Comparison of ENCODE assay signal across 26 cellular contexts in the genomic region with DNA sequence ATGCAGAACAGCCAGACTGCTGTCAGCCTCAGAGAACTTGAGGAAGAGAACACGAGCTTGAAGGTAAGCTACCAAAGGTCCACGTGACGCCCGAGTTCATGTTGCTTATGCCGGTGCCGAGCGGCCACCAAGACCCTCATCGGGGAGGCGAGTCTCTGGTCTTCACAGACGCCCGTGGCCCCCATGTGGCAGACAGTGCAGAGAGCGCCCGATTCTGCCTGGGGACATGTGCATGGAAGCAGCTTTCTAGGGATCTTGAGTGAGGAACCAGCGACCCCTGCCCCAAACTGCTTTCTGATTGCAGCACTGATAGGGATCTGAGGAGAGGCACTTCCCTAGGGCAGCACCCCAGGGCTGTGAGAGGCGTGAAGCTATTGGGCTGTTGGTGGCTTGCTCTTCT. TPM values are rescaled to one million over a fixed set of nuclear protein-coding genes. Genes with fewer than 3 reads are reported as not detected.
DNase-seq lines count a peak whose midpoint lies in the region; ATAC-seq, FAIRE-seq and TF ChIP-seq lines count a peak whose summit lies in the region.
"Had no signal": no experiment of that assay in that cellular context is flagged by ENCODE, and none has a peak within 500 bp of the region (broad histone marks: within the 10 kb centered on the region; RNA-seq: fewer than 3 reads in every experiment).

No MANE protein-coding gene starts in this region.

- H3K27me3 Mint-ChIP-seq in HFFc6 (ENCODE audit: insufficient read depth) = no peaks in the 10 kb centered on the region
- H3K27me3 Mint-ChIP-seq: activated CD8-positive, alpha-beta memory T cell treated with anti-CD3 and anti-CD28 coated beads, Interleukin-2, amount 10 ng/mL, durations not matched to agents 7 days and 5 days; activated naive CD8-positive, alpha-beta T cell treated with anti-CD3 and anti-CD28 coated beads, Interleukin-2, amount 50 U/mL, for 24 hours; stimulated activated naive CD8-positive, alpha-beta T cell treated with anti-CD3 and anti-CD28 coated beads, Interleukin-15, Interleukin-2, amounts not matched to agents 100 ng/mL and 50 ng/mL, for 24 hours had no signal

- no peaks in the 10 kb centered on the region for H3K4me1 Mint-ChIP-seq in HFFc6 (ENCODE audit: low read depth)
- H3K4me1 Mint-ChIP-seq: activated CD8-positive, alpha-beta memory T cell treated with anti-CD3 and anti-CD28 coated beads, Interleukin-2, amount 10 ng/mL, durations not matched to agents 7 days and 5 days; activated naive CD8-positive, alpha-beta T cell treated with anti-CD3 and anti-CD28 coated beads, Interleukin-2, amount 50 U/mL, for 24 hours had no signal

- no peak overlapping the region for H4K91ac ChIP-seq in H1 (replicated peaks; ENCODE audit: insufficient read length, low read length)

- POLR2A ChIA-PET in H1 (lab: Charles Lee; ENCODE audit: partially characterized antibody) = no interaction called here

- WGBS in H1 (ENCODE audit: extremely low coverage in 1 of 2, insufficient coverage in 1 of 2, insufficient read length in 1 of 2, insufficient replicate concordance in 2 of 2, low coverage in 1 of 2, low lambda C conversion rate in 2 of 2, missing lambda C conversion rate in 1 of 2), 2 experiments = 91% methylated on average over 15 of the region's 15 CpGs; no CpG with 5 or more reads in 1 of the 2 experiments

- H3K4ac ChIP-seq in H1 (replicated peaks; ENCODE audit: insufficient read length, low read depth, low read length) = no peak overlapping the region

- no peak overlapping the region for H3K4me3 Mint-ChIP-seq in HFFc6
- H3K4me3 Mint-ChIP-seq: activated CD8-positive, alpha-beta memory T cell treated with anti-CD3 and anti-CD28 coated beads, Interleukin-2, amount 10 ng/mL, durations not matched to agents 7 days and 5 days; activated naive CD8-positive, alpha-beta T cell treated with anti-CD3 and anti-CD28 coated beads, Interleukin-2, amount 50 U/mL, for 24 hours; stimulated activated naive CD8-positive, alpha-beta T cell treated with anti-CD3 and anti-CD28 coated beads, Interleukin-15, Interleukin-2, amounts not matched to agents 100 ng/mL and 50 ng/mL, for 24 hours had no signal

- H2BK15ac ChIP-seq in H1 (ENCODE audit: low read length) = no peak overlapping the region

- no peak overlapping the region for H2BK120ac ChIP-seq in H1 (replicated peaks; ENCODE audit: low read depth, low read length)

- H3K4me3 ChIP-seq in H1 (ENCODE audit: extremely low read depth in 1 of 4, insufficient read depth in 2 of 4, low read depth in 3 of 4, low read length in 4 of 4) (no peak overlapping the region), osteoblast (ENCODE audit: insufficient read depth, low read length) (no peak overlapping the region)
- H3K4me3 ChIP-seq: BLaER1, dorsolateral prefrontal cortex, skin epidermis, tibial artery had no signal

- no peaks in the 10 kb centered on the region; the same call in 1 of the 2 replicates for H3K79me1 ChIP-seq in H1 (ENCODE audit: low read depth, low read length)

- no peak overlapping the region for H3K23ac ChIP-seq in H1 (ENCODE audit: insufficient read length)

- H3K9me3 ChIP-seq in H1 (ENCODE audit: insufficient read depth in 2 of 2, low read depth in 1 of 2, low read length in 1 of 2) (no peaks in the 10 kb centered on the region; a peak in 1 of 4 replicates), osteoblast (ENCODE audit: low read depth, low read length) (no peaks in the 10 kb centered on the region)
- H3K9me3 ChIP-seq: BLaER1, tibial artery had no signal

- peaks cover 10 to 44% (median 17%) of the 10 kb centered on the region in 4 experiments; a peak in 7 of 8 replicates for H3K36me3 ChIP-seq in H1 (ENCODE audit: control insufficient read depth in 2 of 4, insufficient read depth in 4 of 4, low read length in 3 of 4)
- peaks cover 46% of the 10 kb centered on the region for H3K36me3 ChIP-seq in osteoblast (ENCODE audit: insufficient read depth, low read length)

- ATAC-seq in HG03095 (IDR thresholded peaks at IDR 0.05; ENCODE audit: unreplicated experiment) (no peak), GM19035 (IDR thresholded peaks at IDR 0.05; ENCODE audit: unreplicated experiment) (no peak), HG03097 (IDR thresholded peaks at IDR 0.05; ENCODE audit: low FRiP score, unreplicated experiment) (no peak)
- ATAC-seq: activated CD8-positive, alpha-beta memory T cell treated with anti-CD3 and anti-CD28 coated beads, Interleukin-2, amount 10 ng/mL, durations not matched to agents 7 days and 5 days; activated naive CD8-positive, alpha-beta T cell treated with anti-CD3 and anti-CD28 coated beads, Interleukin-2, amount 50 U/mL, for 24 hours had no signal

- no peak overlapping the region for H3K4me2 ChIP-seq in H1 (ENCODE audit: insufficient read depth in 1 of 2, low read depth in 2 of 2, low read length in 2 of 2)
- H3K4me2 ChIP-seq in osteoblast (ENCODE audit: insufficient read depth, low read length) = no peak overlapping the region
- H3K4me2 ChIP-seq: BLaER1 had no signal

- TF ChIP-seq EP300 in H1 (IDR thresholded peaks at IDR 0.05; ENCODE audit: borderline replicate concordance in 1 of 2, low read depth in 2 of 2, low read length in 2 of 2) = no peak

- peak in 1 of 2 experiments; percentile 31; a peak in 1 of 4 replicates for TF ChIP-seq RAD21 in H1 (IDR thresholded peaks at IDR 0.05 in 1 of 2, conservative IDR thresholded peaks at IDR 0.05 in 1 of 2; ENCODE audit: low read depth in 2 of 2, low read length in 2 of 2)

- no peaks in the 10 kb centered on the region for H3K79me2 ChIP-seq in H1 (ENCODE audit: control insufficient read depth in 1 of 2, insufficient read depth in 2 of 2, low read length in 2 of 2)
- H3K79me2 ChIP-seq in osteoblast (ENCODE audit: insufficient read depth, low read length) = no peaks in the 10 kb centered on the region

- peaks cover 0 to 5% of the 10 kb centered on the region in 2 experiments for H4K20me1 ChIP-seq in H1 (replicated peaks in 1 of 2; ENCODE audit: control insufficient read depth in 1 of 2, insufficient read depth in 2 of 2, low read length in 2 of 2)
- no peaks in the 10 kb centered on the region for H4K20me1 ChIP-seq in osteoblast (ENCODE audit: insufficient read depth, low read length)
- H4K20me1 ChIP-seq: BLaER1 had no signal

- H2AFZ ChIP-seq in H1 (ENCODE audit: low read length) (no peak overlapping the region), osteoblast (ENCODE audit: low read length) (no peak overlapping the region)

- H3K27ac ChIP-seq in H1 (ENCODE audit: low read depth, low read length) = no peak overlapping the region
- no peak overlapping the region for H3K27ac ChIP-seq in osteoblast (ENCODE audit: low read depth, low read length)
- H3K27ac ChIP-seq: BLaER1, dorsolateral prefrontal cortex, skin epidermis, tibial artery had no signal

- H2AK5ac ChIP-seq in H1 (ENCODE audit: low read depth, low read length) = no peak overlapping the region

- H4K8ac ChIP-seq in H1 (ENCODE audit: extremely low read depth, insufficient read depth, low read length) = no peak overlapping the region

- TF ChIP-seq CTCF in GM10266 (IDR thresholded peaks at IDR 0.05; ENCODE audit: control insufficient read depth, insufficient read depth, low read depth, missing control alignments) = peak; percentile 16
- peak; percentile 29; the same call in 1 of the 2 replicates for TF ChIP-seq CTCF in HFFc6 (IDR thresholded peaks at IDR 0.05)
- TF ChIP-seq CTCF in H1 (IDR thresholded peaks at IDR 0.05; ENCODE audit: control extremely low read depth in 1 of 3, insufficient read depth in 1 of 3, low read depth in 1 of 3, low read length in 3 of 3) = peak; percentile 9 to 32 (median 16); a peak in 2 of 4 replicates
- no peak for TF ChIP-seq CTCF in osteoblast (IDR thresholded peaks at IDR 0.05; ENCODE audit: extremely low read depth, low read depth, low read length)

- H3K14ac ChIP-seq in H1 (ENCODE audit: insufficient read length) = no peak overlapping the region

- CTCF ChIA-PET in H1 (lab: Charles Lee; ENCODE audit: partially characterized antibody) = interaction anchor here (1.0 to 1.2 kb wide), 2 partner anchors 10 to 13 kb away, joined by 3 read pairs; no protein-coding TSS in a partner anchor

- no peak overlapping the region for H3K56ac ChIP-seq in H1 (replicated peaks; ENCODE audit: insufficient read length, low read depth, low read length)

- TF ChIP-seq POLR2A in H1 (IDR thresholded peaks at IDR 0.05; ENCODE audit: control extremely low read depth in 1 of 2, low read depth in 2 of 2, low read length in 2 of 2) = no peak

- no peak overlapping the region for H2BK5ac ChIP-seq in H1 (ENCODE audit: low read depth, low read length)

- no peak overlapping the region for H3K9ac ChIP-seq in H1 (replicated peaks in 1 of 4; ENCODE audit: extremely low read depth in 1 of 4, low read depth in 3 of 4, low read length in 3 of 4)
- H3K9ac ChIP-seq: BLaER1 had no signal

- H3K18ac ChIP-seq in H1 (ENCODE audit: extremely low read depth, low read length) = no peak overlapping the region

- no peaks in the 10 kb centered on the region for H3K23me2 ChIP-seq in H1 (ENCODE audit: low read depth, low read length)

- H3K9me3 Mint-ChIP-seq in HFFc6 = no peaks in the 10 kb centered on the region
- H3K9me3 Mint-ChIP-seq: activated naive CD8-positive, alpha-beta T cell treated with anti-CD3 and anti-CD28 coated beads, Interleukin-2, amount 50 U/mL, for 24 hours had no signal

- no peak overlapping the region for H3K27ac Mint-ChIP-seq in HFFc6
- H3K27ac Mint-ChIP-seq: activated CD8-positive, alpha-beta memory T cell treated with anti-CD3 and anti-CD28 coated beads, Interleukin-2, amount 10 ng/mL, durations not matched to agents 7 days and 5 days; stimulated activated naive CD8-positive, alpha-beta T cell treated with anti-CD3 and anti-CD28 coated beads, Interleukin-15, Interleukin-2, amounts not matched to agents 100 ng/mL and 50 ng/mL, for 24 hours had no signal

- H3K27me3 ChIP-seq in H1 (replicated peaks in 1 of 4; ENCODE audit: control insufficient read depth in 3 of 4, extremely low read depth in 1 of 4, insufficient read depth in 3 of 4, low read length in 3 of 4) = no peaks in the 10 kb centered on the region
- no peaks in the 10 kb centered on the region for H3K27me3 ChIP-seq in osteoblast (ENCODE audit: insufficient read depth, low read length)
- H3K27me3 ChIP-seq: BLaER1, dorsolateral prefrontal cortex, tibial artery had no signal

- H2BK20ac ChIP-seq in H1 (ENCODE audit: low read length) = no peak overlapping the region

- H2BK12ac ChIP-seq in H1 (ENCODE audit: low read depth, low read length) = no peak overlapping the region

- DNase-seq in GM10266 (ENCODE audit: extremely low spot score) = no peak
- no peak for DNase-seq in HFFc6
- DNase-seq in H1 (ENCODE audit: low read depth in 1 of 2, low spot score in 2 of 2) = no peak
- peak; percentile 42 for DNase-seq in osteoblast (ENCODE audit: insufficient read length, low spot score, missing footprints)
- DNase-seq: ACHN; activated CD4-positive, CD25-positive, alpha-beta regulatory T cell; activated CD8-positive, alpha-beta memory T cell treated with anti-CD3 and anti-CD28 coated beads, Interleukin-2, amount 10 ng/mL, durations not matched to agents 7 days and 5 days; activated naive CD8-positive, alpha-beta T cell treated with anti-CD3 and anti-CD28 coated beads, Interleukin-2, amount 50 U/mL, for 24 hours; activated T-cell treated with anti-CD3 and anti-CD28 coated beads, Interleukin-2, amount 50 U/mL, for 48 hours; cerebellar nuclear complex; DMS153; head of caudate nucleus; NCI-H1105; NCI-H187 treated with DMSO at 0.1 percent for 48 hours; NCI-H524 treated with DMSO at 0.1 percent for 48 hours; SHP77 treated with DMSO at 0.1 percent for 48 hours; T-helper 9 cell; tibial artery had no signal

- H3K36me3 Mint-ChIP-seq in HFFc6 (ENCODE audit: low read depth) = peaks cover 30% of the 10 kb centered on the region

- H3K4me1 ChIP-seq in H1 (replicated peaks in 1 of 4; ENCODE audit: control insufficient read depth in 3 of 4, insufficient read depth in 4 of 4, low read length in 3 of 4) = no peaks in the 10 kb centered on the region
- H3K4me1 ChIP-seq in osteoblast (ENCODE audit: insufficient read depth, low read length) = no peaks in the 10 kb centered on the region
- H3K4me1 ChIP-seq: BLaER1, tibial artery had no signal

- H4K5ac ChIP-seq in H1 (ENCODE audit: insufficient read length, low read depth, low read length) = no peak overlapping the region

- no peak for FAIRE-seq in H1 (lab: Jason Lieb, UNC)
- FAIRE-seq: GM18507 had no signal

RNA-seq across cellular contexts. Expression of gene DIP2A, which starts 56.3 kb away (rescaled TPM):
- total RNA-seq in HFFc6 (2021; fragmentation: NEBNext Ultra II Directional; extraction: Animal tissue kit (Norgen Biotek cat#: 25700)) = 10 to 100 TPM; 20.0 to 24.1 (median 21.7) TPM
- 24.4 and 27.1 TPM in 2 replicates for total RNA-seq in H1 (2021; fragmentation: NEBNext Ultra II Directional; extraction: Animal tissue kit (Norgen Biotek cat#: 25700))
- 16.0 and 23.2 TPM in 2 replicates for polyA plus RNA-seq in H1 (2011; rRNA removed)
- polyA plus RNA-seq in H1 (2011; cell fraction: cytosol; rRNA removed) = 26.8 TPM
- 86.2 TPM for polyA plus RNA-seq in H1 (2011; cell fraction: nucleus; rRNA removed)
- 17.7 to 23.0 TPM (median 21.3 TPM) in 4 replicates for polyA plus RNA-seq in H1 (2012, experiment 1 of 2)
- 5.8 TPM for polyA plus RNA-seq in H1 (2012, experiment 2 of 2)
- 11.7 TPM for polyA plus RNA-seq in H1 (2013, experiment 1 of 2)
- polyA plus RNA-seq in H1 (2013, experiment 2 of 2) = 10.8 TPM
- 35.7 and 43.9 TPM in 2 replicates for polyA minus RNA-seq in H1 (2011; rRNA and poly(A)+ RNA removed)
- 31.7 TPM for polyA minus RNA-seq in H1 (2011; cell fraction: cytosol; rRNA and poly(A)+ RNA removed)
- polyA minus RNA-seq in H1 (2011; cell fraction: nucleus; rRNA and poly(A)+ RNA removed) = 62.1 TPM
- total RNA-seq in osteoblast = 22.8 and 27.4 TPM in 2 replicates
